Comparison of ENCODE assay signal across 21 cellular contexts in the genomic region with DNA sequence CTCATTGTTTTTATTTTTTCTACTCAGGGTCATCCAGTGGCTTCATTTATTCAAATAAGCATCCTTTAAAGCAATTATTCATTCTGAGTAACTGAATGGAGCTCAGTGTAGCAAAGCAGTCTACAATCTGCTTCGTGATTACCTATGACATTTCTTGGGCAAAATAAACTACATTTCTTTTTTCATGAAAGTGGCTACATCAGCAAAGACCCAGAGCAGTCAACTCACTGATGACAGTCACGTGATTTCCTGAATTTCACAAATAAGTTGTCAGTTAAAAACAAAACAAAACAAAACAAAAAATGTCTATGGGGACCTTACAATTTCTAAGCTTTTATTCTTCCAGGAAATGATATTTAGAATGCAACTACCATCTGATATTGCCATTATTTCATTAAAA.
A peak's percentile ranks its signal among the peaks of the same experiment; 100 is the strongest.
DNase-seq lines count a peak whose midpoint lies in the region; ATAC-seq, FAIRE-seq and TF ChIP-seq lines count a peak whose summit lies in the region.
"Had no signal": no experiment of that assay in that cellular context is flagged by ENCODE, and none has a peak within 500 bp of the region (broad histone marks: within the 10 kb centered on the region; RNA-seq: fewer than 3 reads in every experiment).

No MANE protein-coding gene starts in this region.

- H3K4me2 ChIP-seq in BLaER1 treated with 17β-estradiol and CSF1 and Interleukin-3, amounts not matched to agents 10 nM and 100 nM = peak overlapping the region in 9 of 11 experiments; percentile 3 to 84 (median 29); a peak in 13 of 22 replicates
- H3K4me2 ChIP-seq in MM.1S (ENCODE audit: low read depth, low read length) (no peak overlapping the region), GM12878 (ENCODE audit: control insufficient read depth, insufficient read depth) (no peak overlapping the region), neural progenitor cell (no peak overlapping the region)

- no peak for ATAC-seq in GM12878
- no peak for ATAC-seq in HG03139 (IDR thresholded peaks at IDR 0.05; ENCODE audit: unreplicated experiment)

- H2AFZ ChIP-seq in MM.1S (ENCODE audit: low read length) = no peak overlapping the region
- no peak overlapping the region for H2AFZ ChIP-seq in GM12878 (ENCODE audit: control insufficient read depth, low read depth, low read length)
- no peak overlapping the region for H2AFZ ChIP-seq in neural progenitor cell (replicated peaks)

- peak overlapping the region; percentile 8 for H3K27ac Mint-ChIP-seq in neural progenitor cell
- H3K27ac Mint-ChIP-seq: CD14-positive monocyte; CD4-positive, alpha-beta T cell; CD8-positive, alpha-beta memory T cell; HFFc6 had no signal

- no peaks in the 10 kb centered on the region for H3K36me3 ChIP-seq in BLaER1 treated with 17β-estradiol and CSF1 and Interleukin-3, amounts not matched to agents 10 nM and 100 nM
- H3K36me3 ChIP-seq in MM.1S (replicated peaks; ENCODE audit: insufficient read depth, low read length) (no peaks in the 10 kb centered on the region), GM12878 (ENCODE audit: control insufficient read depth in 2 of 2, insufficient read depth in 2 of 2, low read length in 1 of 2) (no peaks in the 10 kb centered on the region), neural progenitor cell (no peaks in the 10 kb centered on the region)
- H3K36me3 ChIP-seq: HAP-1 had no signal

- H3K79me2 ChIP-seq in MM.1S (ENCODE audit: low read length) (no peaks in the 10 kb centered on the region), GM12878 (ENCODE audit: control insufficient read depth, insufficient read depth, low read length) (no peaks in the 10 kb centered on the region), neural progenitor cell (ENCODE audit: low read depth) (no peaks in the 10 kb centered on the region)

- DNase-seq in MM.1S (peak; percentile 47), GM12878 (ENCODE audit: low read depth, low spot score) (no peak), neural progenitor cell (ENCODE audit: low spot score) (no peak), head of caudate nucleus (no peak)
- no peak for DNase-seq in stimulated activated naive CD4-positive, alpha-beta T cell treated with Interleukin-2 at 50 U/mL for 16 hours (lab: John Stamatoyannopoulos, UW)
- DNase-seq: CD4-positive, alpha-beta T cell; CD8-positive, alpha-beta memory T cell; DMS 273 treated with DMSO at 0.1 percent for 48 hours; DMS79; EL; GDM1; GOT3; HFFc6 had no signal

- H3K36me3 Mint-ChIP-seq in neural progenitor cell = no peaks in the 10 kb centered on the region
- H3K36me3 Mint-ChIP-seq: CD14-positive monocyte; CD8-positive, alpha-beta memory T cell had no signal

- no peak for TF ChIP-seq RAD21 in GM12878 (IDR thresholded peaks at IDR 0.05; ENCODE audit: insufficient read depth, low read depth, low read length)

- no peak for TF ChIP-seq CTCF in MM.1S (IDR thresholded peaks at IDR 0.05; ENCODE audit: low read length)
- TF ChIP-seq CTCF in GM12878 (IDR thresholded peaks at IDR 0.05 in 2 of 3, conservative IDR thresholded peaks at IDR 0.05 in 1 of 3; ENCODE audit: control insufficient read depth in 2 of 3, extremely low read depth in 1 of 3, insufficient read depth in 1 of 3, low read depth in 3 of 3, low read length in 3 of 3) = no peak
- TF ChIP-seq CTCF in neural progenitor cell (IDR thresholded peaks at IDR 0.05) = no peak

- TF ChIP-seq POLR2A in GM12878 (IDR thresholded peaks at IDR 0.05; ENCODE audit: low read depth, low read length) = no peak

- no peaks in the 10 kb centered on the region for H3F3A ChIP-seq in MM.1S (ENCODE audit: insufficient read depth, low read length)
- H3F3A ChIP-seq in neural progenitor cell (ENCODE audit: low read depth) = no peaks in the 10 kb centered on the region

- no peak for TF ChIP-seq EP300 in GM12878 (IDR thresholded peaks at IDR 0.05; ENCODE audit: borderline replicate concordance in 1 of 2, control insufficient read depth in 1 of 2, low read depth in 2 of 2, low read length in 2 of 2)

- in situ Hi-C loops in GM12878 (cut with MboI) = no loop called here

- SMC1A ChIA-PET in GM12878 (lab: Charles Lee; ENCODE audit: uncharacterized antibody, unreplicated experiment) = interaction anchor here (0.7 kb wide), 2 partner anchors 32 to 62 kb away, joined by 3 read pairs; no protein-coding TSS in a partner anchor

- peak overlapping the region in 3 of 11 experiments; percentile 47 to 61 (median 52); a peak in 5 of 22 replicates for H3K27ac ChIP-seq in BLaER1 treated with 17β-estradiol and CSF1 and Interleukin-3, amounts not matched to agents 10 nM and 100 nM
- no peak overlapping the region for H3K27ac ChIP-seq in MM.1S (ENCODE audit: low read length)
- no peak overlapping the region for H3K27ac ChIP-seq in GM12878 (ENCODE audit: control insufficient read depth, insufficient read depth)
- no peak overlapping the region for H3K27ac ChIP-seq in neural progenitor cell

- H3K27me3 Mint-ChIP-seq in neural progenitor cell (ENCODE audit: insufficient read depth, low read depth) = no peaks in the 10 kb centered on the region
- H3K27me3 Mint-ChIP-seq: CD4-positive, alpha-beta T cell; CD8-positive, alpha-beta memory T cell had no signal

- WGBS in GM12878 (ENCODE audit: insufficient coverage, insufficient replicate concordance, low lambda C conversion rate, missing lambda C conversion rate) = 0% methylated on average over 2 of the region's 2 CpGs

- H3K9me3 ChIP-seq in BLaER1 treated with 17β-estradiol and CSF1 and Interleukin-3, amounts not matched to agents 10 nM and 100 nM (replicated peaks in 1 of 11) = no peaks in the 10 kb centered on the region; a peak in 2 of 22 replicates
- H3K9me3 ChIP-seq in MM.1S (replicated peaks; ENCODE audit: insufficient read depth, low read length) = no peaks in the 10 kb centered on the region
- H3K9me3 ChIP-seq in GM12878 (replicated peaks; ENCODE audit: control insufficient read depth, insufficient read depth, low read length) = no peaks in the 10 kb centered on the region
- H3K9me3 ChIP-seq in neural progenitor cell (ENCODE audit: low read depth) = no peaks in the 10 kb centered on the region
- H3K9me3 ChIP-seq: HAP-1 had no signal

- H3K27me3 ChIP-seq in BLaER1 treated with 17β-estradiol and CSF1 and Interleukin-3, amounts not matched to agents 10 nM and 100 nM = no peaks in the 10 kb centered on the region
- H3K27me3 ChIP-seq in MM.1S (replicated peaks; ENCODE audit: insufficient read depth, low read length) (no peaks in the 10 kb centered on the region), GM12878 (replicated peaks in 1 of 2; ENCODE audit: control insufficient read depth in 2 of 2, insufficient read depth in 2 of 2, low read length in 1 of 2) (no peaks in the 10 kb centered on the region), neural progenitor cell (no peaks in the 10 kb centered on the region)

- H3K4me1 ChIP-seq in BLaER1 treated with 17β-estradiol and CSF1 and Interleukin-3, amounts not matched to agents 10 nM and 100 nM = peaks cover 22 to 39% (median 30%) of the 10 kb centered on the region in 10 experiments
- H3K4me1 ChIP-seq in MM.1S (ENCODE audit: low read length) = peaks cover 6% of the 10 kb centered on the region; the same call in 1 of the 2 replicates
- no peaks in the 10 kb centered on the region for H3K4me1 ChIP-seq in GM12878 (ENCODE audit: control insufficient read depth, insufficient read depth, low read length)
- H3K4me1 ChIP-seq in neural progenitor cell = no peaks in the 10 kb centered on the region
- H3K4me1 ChIP-seq: HAP-1 had no signal

- no peaks in the 10 kb centered on the region for H3K9me2 ChIP-seq in MM.1S (replicated peaks; ENCODE audit: insufficient read depth, low read length)

- no peaks in the 10 kb centered on the region for H4K20me1 ChIP-seq in BLaER1 treated with 17β-estradiol and CSF1 and Interleukin-3, amounts not matched to agents 10 nM and 100 nM
- H4K20me1 ChIP-seq in MM.1S (ENCODE audit: insufficient read depth, low read length) = no peaks in the 10 kb centered on the region
- no peaks in the 10 kb centered on the region for H4K20me1 ChIP-seq in GM12878 (ENCODE audit: control insufficient read depth, insufficient read depth)
- no peaks in the 10 kb centered on the region for H4K20me1 ChIP-seq in neural progenitor cell (ENCODE audit: low read depth)

- H3K4me1 Mint-ChIP-seq in neural progenitor cell = no peaks in the 10 kb centered on the region
- H3K4me1 Mint-ChIP-seq: CD14-positive monocyte; CD8-positive, alpha-beta memory T cell had no signal

- POLR2A ChIA-PET in GM12878 (lab: Charles Lee) = no interaction called here

- intact Hi-C loops in GM12878 (cut with micrococcal nuclease; ENCODE audit: unreplicated experiment) (no loop called here), head of caudate nucleus (cut with DNase I) (no loop called here)

- no peaks in the 10 kb centered on the region for H3K9me3 Mint-ChIP-seq in neural progenitor cell
- H3K9me3 Mint-ChIP-seq: HFFc6 had no signal

- BruUV-seq in GM12878 (replicated peaks; lab: Mats Ljungman, UMichigan) = no TSS peak

- H3K9ac ChIP-seq in BLaER1 treated with 17β-estradiol and CSF1 and Interleukin-3, amounts not matched to agents 10 nM and 100 nM = no peak overlapping the region
- H3K9ac ChIP-seq in MM.1S (ENCODE audit: low read length) (no peak overlapping the region), GM12878 (ENCODE audit: control insufficient read depth, insufficient read depth, low read length) (no peak overlapping the region), neural progenitor cell (no peak overlapping the region)

- H3K4me3 ChIP-seq in BLaER1 treated with 17β-estradiol and CSF1 and Interleukin-3, amounts not matched to agents 10 nM and 100 nM = no peak overlapping the region; a peak in 1 of 20 replicates
- no peak overlapping the region for H3K4me3 ChIP-seq in MM.1S (ENCODE audit: low read length)
- H3K4me3 ChIP-seq in GM12878 = no peak overlapping the region
- no peak overlapping the region for H3K4me3 ChIP-seq in neural progenitor cell
- H3K4me3 ChIP-seq: HAP-1 had no signal

- RAD21 ChIA-PET in GM12878 (lab: Charles Lee; ENCODE audit: unreplicated experiment) = no interaction called here

- no peak for FAIRE-seq in GM12878 (lab: Jason Lieb, UNC)
- FAIRE-seq: D721Med, GM12891, GM18507, H54 had no signal

- H3K4me3 Mint-ChIP-seq in neural progenitor cell = no peak overlapping the region
- H3K4me3 Mint-ChIP-seq: CD14-positive monocyte; CD4-positive, alpha-beta T cell; CD8-positive, alpha-beta memory T cell; HFFc6 had no signal

- CTCF ChIA-PET in GM12878 (lab: Yijun Ruan, JAX) = interaction anchor here (1.0 kb wide), 1 partner anchor 9 kb away, joined by 4 read pairs; no protein-coding TSS in a partner anchor

TF ChIP-seq in GM12878, 131 proteins besides CTCF, POLR2A, EP300 and RAD21 (continues in another document):
- peak; percentile 26; the same call in 1 of the 2 replicates for TF ChIP-seq RAD51 (IDR thresholded peaks at IDR 0.05)
- TF ChIP-seq, protein P1, sequence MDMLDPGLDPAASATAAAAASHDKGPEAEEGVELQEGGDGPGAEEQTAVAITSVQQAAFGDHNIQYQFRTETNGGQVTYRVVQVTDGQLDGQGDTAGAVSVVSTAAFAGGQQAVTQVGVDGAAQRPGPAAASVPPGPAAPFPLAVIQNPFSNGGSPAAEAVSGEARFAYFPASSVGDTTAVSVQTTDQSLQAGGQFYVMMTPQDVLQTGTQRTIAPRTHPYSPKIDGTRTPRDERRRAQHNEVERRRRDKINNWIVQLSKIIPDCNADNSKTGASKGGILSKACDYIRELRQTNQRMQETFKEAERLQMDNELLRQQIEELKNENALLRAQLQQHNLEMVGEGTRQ (IDR thresholded peaks at IDR 0.05; ENCODE audit: borderline replicate concordance, low read depth, low read length) = no peak

Comparison
In these comparisons a context has a peak if more than half of its experiments do, and no peak if none do; other contexts are left out.
1. H3K4me2 ChIP-seq: peak in BLaER1 treated with 17β-estradiol and CSF1 and Interleukin-3, amounts not matched to agents 10 nM and 100 nM (9 of 11); none in MM.1S (single experiment), GM12878 (single experiment) and neural progenitor cell (single experiment).